Comparison of ENCODE assay signal across 8 cellular contexts in genomic region chr19:49677232-49677881, GRCh38. TPM values are rescaled to one million over a fixed set of nuclear protein-coding genes. Genes with fewer than 3 reads are reported as not detected.
DNase-seq lines count a peak whose midpoint lies in the region; ATAC-seq and TF ChIP-seq lines count a peak whose summit lies in the region.

Gene PRMT1 (plus strand): TSS chr19:49677271. CDS start chr19:49677281, 10 bp downstream.

- WGBS in esophagus squamous epithelium, 2 donors = 0% methylated on average over 5 to 7 of the region's 56 CpGs
- 1 to 2% methylated on average over 36 to 47 of the region's 56 CpGs for WGBS in tibial nerve, 2 donors

- H3K27me3 ChIP-seq in esophagus squamous epithelium (no peaks in the 10 kb centered on the region), tibial nerve (no peaks in the 10 kb centered on the region)

- TF ChIP-seq CTCF in GM12864 (IDR thresholded peaks at IDR 0.05; ENCODE audit: low read depth, low read length, missing control alignments) (no peak), esophagus squamous epithelium (IDR thresholded peaks at IDR 0.05) (no peak), tibial nerve (IDR thresholded peaks at IDR 0.05) (no peak)

- H3K27ac Mint-ChIP-seq in activated CD8-positive, alpha-beta memory T cell treated with anti-CD3 and anti-CD28 coated beads, Interleukin-2, amount 10 ng/mL, durations not matched to agents 7 days and 5 days = peak within 1 kb of the TSS; percentile 99
- peak within 1 kb of the TSS; percentile 98 to 100 (median 99) for H3K27ac Mint-ChIP-seq in naive B cell

- H3K27me3 Mint-ChIP-seq in activated CD8-positive, alpha-beta memory T cell treated with anti-CD3 and anti-CD28 coated beads, Interleukin-2, amount 10 ng/mL, durations not matched to agents 7 days and 5 days = no peaks in the 10 kb centered on the region
- H3K27me3 Mint-ChIP-seq in naive B cell = no peaks in the 10 kb centered on the region

- H3K36me3 ChIP-seq in KOPT-K1 (ENCODE audit: insufficient read depth, low read length) (peaks cover 38% of the 10 kb centered on the region), esophagus squamous epithelium (peaks cover 9 to 17% (median 11%) of the 10 kb centered on the region in 3 donors), tibial nerve (peaks cover 0 to 16% (median 8%) of the 10 kb centered on the region in 3 donors)

- H3K4me3 ChIP-seq in GM12864 (ENCODE audit: low read depth, low read length) (peak within 1 kb of the TSS; percentile 100), esophagus squamous epithelium (peak within 1 kb of the TSS; percentile 82 to 100 (median 92)), tibial nerve (peak within 1 kb of the TSS; percentile 66 to 100 (median 92))

- peak within 1 kb of the TSS; percentile 74 for H3K4me3 Mint-ChIP-seq in activated CD8-positive, alpha-beta memory T cell treated with anti-CD3 and anti-CD28 coated beads, Interleukin-2, amount 10 ng/mL, durations not matched to agents 7 days and 5 days
- peak within 1 kb of the TSS; percentile 91 to 100 (median 98) for H3K4me3 Mint-ChIP-seq in naive B cell

- CTCF ChIA-PET in activated CD8-positive, alpha-beta memory T cell treated with anti-CD3 and anti-CD28 coated beads, Interleukin-2, amount 10 ng/mL, durations not matched to agents 7 days and 5 days (lab: Charles Lee) = interaction anchor here (0.6 to 7.0 kb wide), 28 partner anchors 11 to 204 kb away, joined by 3 to 68 read pairs (median 5); partner anchors contain the start of genes AKT1S1, BCL2L12, FLT3LG and IRF3

- TF ChIP-seq POLR2A in esophagus squamous epithelium (IDR thresholded peaks at IDR 0.05) (peak in 3 of 4 donors; percentile 52 to 89 (median 87)), tibial nerve (IDR thresholded peaks at IDR 0.05) (peak; percentile 71 to 87)

- peaks cover 7% of the 10 kb centered on the region for H3K36me3 Mint-ChIP-seq in activated CD8-positive, alpha-beta memory T cell treated with anti-CD3 and anti-CD28 coated beads, Interleukin-2, amount 10 ng/mL, durations not matched to agents 7 days and 5 days
- no peaks in the 10 kb centered on the region for H3K36me3 Mint-ChIP-seq in naive B cell

- H3K9me3 Mint-ChIP-seq in activated CD8-positive, alpha-beta memory T cell treated with anti-CD3 and anti-CD28 coated beads, Interleukin-2, amount 10 ng/mL, durations not matched to agents 7 days and 5 days (ENCODE audit: low read depth) = no peaks in the 10 kb centered on the region
- no peaks in the 10 kb centered on the region for H3K9me3 Mint-ChIP-seq in naive B cell

- peak within 1 kb of the TSS; percentile 92 for H3K27ac ChIP-seq in KOPT-K1 (ENCODE audit: low read depth, low read length, poor library complexity, severe bottlenecking)
- H3K27ac ChIP-seq in esophagus squamous epithelium = peak within 1 kb of the TSS; percentile 92 to 97 (median 96)
- H3K27ac ChIP-seq in tibial nerve = peak within 1 kb of the TSS; percentile 95 to 97 (median 97)

- TF ChIP-seq EP300 in tibial nerve (IDR thresholded peaks at IDR 0.05) = peak in 1 of 2 donors; percentile 93

- H3K4me1 Mint-ChIP-seq in activated CD8-positive, alpha-beta memory T cell treated with anti-CD3 and anti-CD28 coated beads, Interleukin-2, amount 10 ng/mL, durations not matched to agents 7 days and 5 days = peaks cover 39% of the 10 kb centered on the region
- H3K4me1 Mint-ChIP-seq in naive B cell = peaks cover 41 to 63% (median 49%) of the 10 kb centered on the region in 3 donors

- intact Hi-C loops in esophagus squamous epithelium (cut with DNase I) = loop anchor here (10.0 kb wide), 1 partner anchor 103 kb away; no protein-coding TSS in a partner anchor

- H3K4me1 ChIP-seq in esophagus squamous epithelium = peaks cover 29 to 60% (median 37%) of the 10 kb centered on the region in 3 donors
- H3K4me1 ChIP-seq in tibial nerve = peaks cover 0 to 55% (median 28%) of the 10 kb centered on the region in 4 donors

- DNase-seq in GM12864 (ENCODE audit: low read depth) (no peak), esophagus squamous epithelium (lab: John Stamatoyannopoulos, UW) (no peak), naive B cell (peak; percentile 64), tibial nerve (ENCODE audit: low spot score in 2 of 2) (no peak), AG08395 (ENCODE audit: low spot score) (no peak), NOMO-1 treated with dmso at 0.1 percent for 144 hours (lab: John Stamatoyannopoulos, UW; ENCODE audit: unreplicated experiment) (no peak)
- DNase-seq in activated CD8-positive, alpha-beta memory T cell treated with anti-CD3 and anti-CD28 coated beads, Interleukin-2, amount 10 ng/mL, durations not matched to agents 7 days and 5 days = peak; percentile 69

- no peaks in the 10 kb centered on the region for H3K9me3 ChIP-seq in KOPT-K1 (ENCODE audit: insufficient read depth, low read length, poor library complexity, severe bottlenecking)
- H3K9me3 ChIP-seq in esophagus squamous epithelium = no peaks in the 10 kb centered on the region
- H3K9me3 ChIP-seq in tibial nerve = no peaks in the 10 kb centered on the region

- ATAC-seq in activated CD8-positive, alpha-beta memory T cell treated with anti-CD3 and anti-CD28 coated beads, Interleukin-2, amount 10 ng/mL, durations not matched to agents 7 days and 5 days = peak; percentile 1
- ATAC-seq in naive B cell (ENCODE audit: low read depth in 2 of 2) = peak; percentile 19 to 20

RNA-seq across cellular contexts. Expression of gene PRMT1, which starts in this region (rescaled TPM):
- 100 to 1,000 TPM; 145 to 257 TPM for total RNA-seq in activated CD8-positive, alpha-beta memory T cell treated with anti-CD3 and anti-CD28 coated beads, Interleukin-2, amount 10 ng/mL, durations not matched to agents 7 days and 5 days
- total RNA-seq in esophagus squamous epithelium = 100 to 1,000 TPM in 3 of 4 donors, 10 to 100 TPM in 1; 86.1 to 206 (median 182) TPM
- polyA plus RNA-seq in naive B cell (ENCODE audit: low read depth in 6 of 6) = 100 to 1,000 TPM; 175 to 363 (median 192) TPM
- total RNA-seq in tibial nerve = 100 to 1,000 TPM; 106 to 147 (median 132) TPM

Comparison
In these comparisons a context has a peak if more than half of its experiments do, and no peak if none do; other contexts are left out.
1. DNase-seq: peak in activated CD8-positive, alpha-beta memory T cell treated with anti-CD3 and anti-CD28 coated beads, Interleukin-2, amount 10 ng/mL, durations not matched to agents 7 days and 5 days (single experiment) and naive B cell (single experiment); none in GM12864 (single experiment), esophagus squamous epithelium (single experiment), tibial nerve (0 of 2), AG08395 (single experiment) and NOMO-1 treated with dmso at 0.1 percent for 144 hours (single experiment).
2. Peak in every context shown above with its lines, with median percentiles within 50 percentile points of each other: H3K4me3 ChIP-seq and H3K27ac ChIP-seq.